Comparison of ENCODE assay signal across 8 cellular contexts in genomic region chr6:33208089-33208967, GRCh38. TPM values are rescaled to one million over a fixed set of nuclear protein-coding genes. Genes with fewer than 3 reads are reported as not detected.
A peak's percentile ranks its signal among the peaks of the same experiment; 100 is the strongest.
DNase-seq lines count a peak whose midpoint lies in the region; ATAC-seq and TF ChIP-seq lines count a peak whose summit lies in the region.

TSS of gene RING1 (plus strand) at chr6:33208500. CDS start at chr6:33208823, 323 bp downstream.

- WGBS in esophagus, 2 donors, result 1% methylated on average over 60 to 86 of the region's 86 CpGs

- H3K4me1 ChIP-seq in Panc1 (ENCODE audit: control insufficient read depth, insufficient read depth, low read length) (peaks cover 39% of the 10 kb centered on the region), esophagus (ENCODE audit: control insufficient read depth in 2 of 2, insufficient read depth in 2 of 2, low read length in 1 of 2) (peaks cover 10 to 14% of the 10 kb centered on the region in 2 donors), mucosa of stomach (ENCODE audit: control insufficient read depth, insufficient read depth, low read length) (peaks cover 35% of the 10 kb centered on the region)

- in situ Hi-C loops in GM13977 (cut with MboI; ENCODE audit: low pct_unique_long_range_greater_than_20kb, low sequenced_read_pairs, unreplicated experiment) (no loop called here), Panc1 (cut with HindIII; ENCODE audit: low pct_unique_long_range_greater_than_20kb, low sequenced_read_pairs) (no loop called here)

- H3K27ac ChIP-seq in 22Rv1, result peak within 1 kb of the TSS; percentile 95
- H3K27ac ChIP-seq in Panc1 (ENCODE audit: low read length), result peak within 1 kb of the TSS; percentile 95
- peak within 1 kb of the TSS; percentile 92 to 97 for H3K27ac ChIP-seq in esophagus (ENCODE audit: low read depth in 2 of 2, low read length in 1 of 2)

- peaks cover 28% of the 10 kb centered on the region for H3K36me3 Mint-ChIP-seq in activated T-cell treated with anti-CD3 and anti-CD28 coated beads, Interleukin-2, amount 50 U/mL, for 4 hours (ENCODE audit: insufficient read depth)

- CTCF ChIA-PET in Panc1 (lab: Charles Lee), result interaction anchor here (0.7 kb wide), 1 partner anchor 30 kb away, joined by 3 read pairs; no protein-coding TSS in a partner anchor

- H3K36me3 ChIP-seq in Panc1 (ENCODE audit: control insufficient read depth, insufficient read depth, low read length), result no peaks in the 10 kb centered on the region; the same call in 1 of the 2 replicates
- H3K36me3 ChIP-seq in esophagus (ENCODE audit: control insufficient read depth in 2 of 2, insufficient read depth in 2 of 2, low read length in 1 of 2), result peaks cover 0 to 13% of the 10 kb centered on the region in 2 donors
- H3K36me3 ChIP-seq in mucosa of stomach (ENCODE audit: control insufficient read depth, insufficient read depth, low read length), result peaks cover 13% of the 10 kb centered on the region

- no peaks in the 10 kb centered on the region for H3K9me3 Mint-ChIP-seq in activated T-cell treated with anti-CD3 and anti-CD28 coated beads, Interleukin-2, amount 50 U/mL, for 4 hours

- intact Hi-C loops in Panc1 (cut with micrococcal nuclease; ENCODE audit: unreplicated experiment), result no loop called here

- peak; percentile 69 for ATAC-seq in Panc1
- peak; percentile 48 to 59 for ATAC-seq in activated T-cell treated with anti-CD3 and anti-CD28 coated beads, Interleukin-2, amount 50 U/mL, for 4 hours

- peaks cover 53% of the 10 kb centered on the region for H3K4me1 Mint-ChIP-seq in activated T-cell treated with anti-CD3 and anti-CD28 coated beads, Interleukin-2, amount 50 U/mL, for 4 hours (ENCODE audit: low read depth)

- DNase-seq in GM13977 (ENCODE audit: low spot score) (peak; percentile 97), HPDE6-E6E7 (ENCODE audit: extremely low spot score) (peak; percentile 80), Panc1 (ENCODE audit: low read depth, low spot score) (no peak)
- DNase-seq in activated T-cell treated with anti-CD3 and anti-CD28 coated beads, Interleukin-2, amount 50 U/mL, for 4 hours, result peak; percentile 86
- DNase-seq in stimulated activated CD8-positive, alpha-beta memory T cell treated with anti-CD3 and anti-CD28 coated beads, Interleukin-4, amount 100 ng/mL, for 4 hours (ENCODE audit: low read depth in 2 of 2, low spot score in 1 of 2), result peak; percentile 64 to 78

- TF ChIP-seq CTCF in 22Rv1 (IDR thresholded peaks at IDR 0.05) (no peak), GM13977 (IDR thresholded peaks at IDR 0.05; ENCODE audit: extremely low read depth, insufficient read depth, missing control alignments) (no peak), Panc1 (IDR thresholded peaks at IDR 0.05) (no peak)

- H3K4me3 ChIP-seq in Panc1 (ENCODE audit: low read depth in 2 of 2, low read length in 2 of 2) (peak within 1 kb of the TSS; percentile 84 to 92), esophagus (ENCODE audit: low read depth in 1 of 2, low read length in 2 of 2) (peak within 1 kb of the TSS; percentile 63 to 81), mucosa of stomach (ENCODE audit: low read length) (peak within 1 kb of the TSS; percentile 81)

- no TSS peak for BruUV-seq in Panc1 (replicated peaks; lab: Mats Ljungman, UMichigan)

- POLR2A ChIA-PET in Panc1 (lab: Charles Lee), result interaction anchor here (0.5 to 1.4 kb wide), 3 partner anchors 10 to 236 kb away, joined by 3 to 9 read pairs (median 6); no protein-coding TSS in a partner anchor

- H3K27me3 ChIP-seq in Panc1 (ENCODE audit: control insufficient read depth, insufficient read depth, low read length) (no peaks in the 10 kb centered on the region), esophagus (ENCODE audit: control insufficient read depth in 1 of 2, insufficient read depth in 2 of 2, low read length in 2 of 2) (no peaks in the 10 kb centered on the region), mucosa of stomach (ENCODE audit: control insufficient read depth, insufficient read depth, low read length) (peaks cover 9% of the 10 kb centered on the region)

- H3K27me3 Mint-ChIP-seq in activated T-cell treated with anti-CD3 and anti-CD28 coated beads, Interleukin-2, amount 50 U/mL, for 4 hours (ENCODE audit: low read depth), result peaks cover 6% of the 10 kb centered on the region

- peak within 1 kb of the TSS; percentile 98 for H3K9ac ChIP-seq in mucosa of stomach (ENCODE audit: low read length)

- H3K4me3 Mint-ChIP-seq in activated T-cell treated with anti-CD3 and anti-CD28 coated beads, Interleukin-2, amount 50 U/mL, for 4 hours, result peak within 1 kb of the TSS; percentile 86

- H3K9me3 ChIP-seq in Panc1 (ENCODE audit: control insufficient read depth, insufficient read depth, low read depth, low read length) (no peaks in the 10 kb centered on the region), esophagus (ENCODE audit: control insufficient read depth in 2 of 2, insufficient read depth in 1 of 2, low read depth in 1 of 2, low read length in 1 of 2) (no peaks in the 10 kb centered on the region), mucosa of stomach (ENCODE audit: control insufficient read depth, low read length) (no peaks in the 10 kb centered on the region)

RNA-seq across cellular contexts. Expression of gene RING1, which starts in this region (rescaled TPM):
- 33.7 TPM for total RNA-seq in Panc1 (2021; ENCODE audit: unreplicated experiment)
- 63.5 TPM for polyA plus RNA-seq in Panc1 (2012; ENCODE audit: insufficient read length)
- 10 to 100 TPM; 64.7 to 66.5 (median 66.3) TPM for total RNA-seq in activated T-cell treated with anti-CD3 and anti-CD28 coated beads, Interleukin-2, amount 50 U/mL, for 4 hours
- 10 to 100 TPM; 26.7 to 32.4 TPM for polyA plus RNA-seq in esophagus
